Comparison of ENCODE assay signal across 2 cellular contexts in genomic region chr5:37247036-37247435, GRCh38.
TF ChIP-seq lines count a peak whose summit lies in the region.

No MANE protein-coding gene starts in this region.

TF ChIP-seq in SK-N-SH, 30 proteins besides CTCF, POLR2A, EP300 and RAD21 (continued from another document):
- TF ChIP-seq RCOR1 (IDR thresholded peaks at IDR 0.05; ENCODE audit: low read length) = no peak
- TF ChIP-seq RFX5 (IDR thresholded peaks at IDR 0.05; ENCODE audit: low read length) = no peak
- no peak for TF ChIP-seq USF1 (IDR thresholded peaks at IDR 0.05; ENCODE audit: borderline replicate concordance, low read depth)

TF ChIP-seq in SK-N-SH treated with all-trans-retinoic acid at 6 μM for 48 hours, 23 proteins besides CTCF, POLR2A, EP300 and RAD21 (continued from another document):
- TF ChIP-seq ZNF8 (CRISPR knock-in tag; IDR thresholded peaks at IDR 0.05) = no peak
- TF ChIP-seq SNAI2 (CRISPR knock-in tag; IDR thresholded peaks at IDR 0.05) = no peak
- TF ChIP-seq ZFP30 (CRISPR knock-in tag; IDR thresholded peaks at IDR 0.05) = no peak
- no peak for TF ChIP-seq ISL1 (CRISPR knock-in tag; IDR thresholded peaks at IDR 0.05)
- TF ChIP-seq ZNF565 (CRISPR knock-in tag; conservative IDR thresholded peaks at IDR 0.05; ENCODE audit: low read depth) = no peak
- TF ChIP-seq TCF4 (CRISPR knock-in tag; IDR thresholded peaks at IDR 0.05; ENCODE audit: borderline replicate concordance) = no peak
- TF ChIP-seq CSDC2 (CRISPR knock-in tag; IDR thresholded peaks at IDR 0.05) = no peak
- no peak for TF ChIP-seq BACH2 (CRISPR knock-in tag; IDR thresholded peaks at IDR 0.05; ENCODE audit: borderline replicate concordance)
